ENCODE assay signal across 10 cellular contexts in genomic region chr7:20299647-20300312, GRCh38. TPM values are rescaled to one million over a fixed set of nuclear protein-coding genes. Genes with fewer than 3 reads are reported as not detected.
A peak's percentile ranks its signal among the peaks of the same experiment; 100 is the strongest.
DNase-seq lines count a peak whose midpoint lies in the region; ATAC-seq lines count a peak whose summit lies in the region.
"Had no signal": no experiment of that assay in that cellular context is flagged by ENCODE, and none has a peak within 500 bp of the region (broad histone marks: within the 10 kb centered on the region; RNA-seq: fewer than 3 reads in every experiment).

No MANE protein-coding gene starts in this region.

- DNase-seq in AG20443 (ENCODE audit: low spot score) (peak; percentile 43), T-helper 17 cell (no peak), NCI-H1694 (lab: John Stamatoyannopoulos, UW) (no peak), NCI-H524 treated with DMSO at 0.1 percent for 48 hours (lab: John Stamatoyannopoulos, UW) (no peak)
- no peak for DNase-seq in activated CD4-positive, alpha-beta T cell treated with anti-CD3 and anti-CD28 coated beads, Interleukin-2, amount 10 ng/mL, durations not matched to agents 7 days and 5 days
- DNase-seq: activated CD8-positive, alpha-beta T cell treated with anti-CD3 and anti-CD28 coated beads for 36 hours; CD4-positive, alpha-beta T cell had no signal

- CTCF ChIA-PET in activated CD4-positive, alpha-beta T cell treated with anti-CD3 and anti-CD28 coated beads, Interleukin-2, amount 10 ng/mL, durations not matched to agents 7 days and 5 days (lab: Charles Lee): no interaction called here

- no peaks in the 10 kb centered on the region for H3K36me3 Mint-ChIP-seq in activated CD4-positive, alpha-beta T cell treated with anti-CD3 and anti-CD28 coated beads, Interleukin-2, amount 10 ng/mL, durations not matched to agents 7 days and 5 days (ENCODE audit: low read depth)
- H3K36me3 Mint-ChIP-seq in T-helper 17 cell (ENCODE audit: low read depth): no peaks in the 10 kb centered on the region

- no peaks in the 10 kb centered on the region for H3K9me3 ChIP-seq in endocrine pancreas (ENCODE audit: control insufficient read depth, low read length)
- H3K9me3 ChIP-seq in T-helper 17 cell (ENCODE audit: control insufficient read depth, low read length, poor library complexity, severe bottlenecking): no peaks in the 10 kb centered on the region

- H3K27me3 Mint-ChIP-seq in activated CD4-positive, alpha-beta T cell treated with anti-CD3 and anti-CD28 coated beads, Interleukin-2, amount 10 ng/mL, durations not matched to agents 7 days and 5 days: no peaks in the 10 kb centered on the region
- H3K27me3 Mint-ChIP-seq in T-helper 17 cell: no peaks in the 10 kb centered on the region
- H3K27me3 Mint-ChIP-seq: activated CD8-positive, alpha-beta T cell treated with anti-CD3 and anti-CD28 coated beads for 36 hours; CD4-positive, alpha-beta T cell had no signal

- no peak overlapping the region for H3K9ac ChIP-seq in endocrine pancreas (ENCODE audit: control insufficient read depth, insufficient read depth, low read length)

- H3K27me3 ChIP-seq in endocrine pancreas (ENCODE audit: control insufficient read depth, insufficient read depth, low read length): no peaks in the 10 kb centered on the region

- H3K36me3 ChIP-seq in endocrine pancreas (ENCODE audit: control insufficient read depth, insufficient read depth, low read length): no peaks in the 10 kb centered on the region

- peaks cover 7% of the 10 kb centered on the region for H3K4me1 Mint-ChIP-seq in activated CD4-positive, alpha-beta T cell treated with anti-CD3 and anti-CD28 coated beads, Interleukin-2, amount 10 ng/mL, durations not matched to agents 7 days and 5 days
- H3K4me1 Mint-ChIP-seq in T-helper 17 cell: peaks cover 2% of the 10 kb centered on the region

- ATAC-seq in GM19463 (IDR thresholded peaks at IDR 0.05; ENCODE audit: unreplicated experiment) (peak; percentile 58), HG03280 (IDR thresholded peaks at IDR 0.05; ENCODE audit: unreplicated experiment) (peak; percentile 56), T-helper 17 cell (no peak)
- ATAC-seq: activated CD8-positive, alpha-beta T cell treated with anti-CD3 and anti-CD28 coated beads for 36 hours had no signal

- peaks cover 5% of the 10 kb centered on the region for H3K4me1 ChIP-seq in endocrine pancreas (ENCODE audit: control insufficient read depth, insufficient read depth, low read length)

- no peak overlapping the region for H3K27ac Mint-ChIP-seq in activated CD4-positive, alpha-beta T cell treated with anti-CD3 and anti-CD28 coated beads, Interleukin-2, amount 10 ng/mL, durations not matched to agents 7 days and 5 days
- H3K27ac Mint-ChIP-seq in T-helper 17 cell: no peak overlapping the region
- H3K27ac Mint-ChIP-seq: activated CD8-positive, alpha-beta T cell treated with anti-CD3 and anti-CD28 coated beads for 36 hours; CD4-positive, alpha-beta T cell had no signal

- no peak overlapping the region for H3K4me3 Mint-ChIP-seq in activated CD4-positive, alpha-beta T cell treated with anti-CD3 and anti-CD28 coated beads, Interleukin-2, amount 10 ng/mL, durations not matched to agents 7 days and 5 days
- H3K4me3 Mint-ChIP-seq in T-helper 17 cell: no peak overlapping the region
- H3K4me3 Mint-ChIP-seq: activated CD8-positive, alpha-beta T cell treated with anti-CD3 and anti-CD28 coated beads for 36 hours; CD4-positive, alpha-beta T cell had no signal

- H3K4me3 ChIP-seq in endocrine pancreas (ENCODE audit: control insufficient read depth, insufficient read depth, low read length): peak overlapping the region; percentile 6

- no peaks in the 10 kb centered on the region for H3K9me3 Mint-ChIP-seq in activated CD4-positive, alpha-beta T cell treated with anti-CD3 and anti-CD28 coated beads, Interleukin-2, amount 10 ng/mL, durations not matched to agents 7 days and 5 days

- POLR2A ChIA-PET in activated CD4-positive, alpha-beta T cell treated with anti-CD3 and anti-CD28 coated beads, Interleukin-2, amount 10 ng/mL, durations not matched to agents 7 days and 5 days (lab: Charles Lee): no interaction called here

RNA-seq across cellular contexts. Expression of gene ITGB8, which starts 30.9 kb away (rescaled TPM):
- not detected for total RNA-seq in activated CD4-positive, alpha-beta T cell treated with anti-CD3 and anti-CD28 coated beads, Interleukin-2, amount 10 ng/mL, durations not matched to agents 7 days and 5 days
- total RNA-seq in T-helper 17 cell: under 1 TPM; 0.23 to 0.37 TPM
- total RNA-seq: activated CD8-positive, alpha-beta T cell treated with anti-CD3 and anti-CD28 coated beads for 36 hours; CD4-positive, alpha-beta T cell had no signal
